In the genomic region with DNA sequence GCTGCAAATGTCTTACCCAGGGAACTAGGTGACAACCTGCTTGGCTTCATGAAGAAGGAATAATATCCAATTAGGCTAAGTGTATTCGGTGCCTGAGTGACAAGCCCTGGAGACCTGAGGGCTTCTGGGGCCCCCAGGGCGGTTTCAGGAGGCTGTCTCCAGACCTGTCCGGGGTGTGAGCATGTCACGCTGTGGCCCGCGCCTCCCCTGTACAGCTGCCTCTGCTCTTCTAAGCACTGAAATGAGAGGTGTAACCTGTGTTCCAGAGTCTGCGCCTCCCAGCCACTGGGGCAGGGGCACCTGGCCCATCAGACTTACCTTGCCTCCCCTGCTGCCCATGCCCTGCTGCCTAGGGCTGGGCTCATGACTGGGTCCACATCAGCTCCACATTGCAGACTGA, we compare ENCODE assay signal across 33 cellular contexts.
"Had no signal": no experiment of that assay in that cellular context is flagged by ENCODE, and none has a peak within 500 bp of the region (broad histone marks: within the 10 kb centered on the region; RNA-seq: fewer than 3 reads in every experiment).

No MANE protein-coding gene starts in this region.

- H3K4me3 ChIP-seq: adrenal gland, body of pancreas, gastrocnemius medialis, heart right ventricle had no signal

- ATAC-seq: activated CD4-positive, alpha-beta T cell treated with anti-CD3 and anti-CD28 coated beads for 36 hours; activated CD8-positive, alpha-beta memory T cell treated with anti-CD3 and anti-CD28 coated beads, Interleukin-2, amount 10 ng/mL, durations not matched to agents 7 days and 5 days; activated CD8-positive, alpha-beta T cell treated with anti-CD3 and anti-CD28 coated beads, Interleukin-2, amount 10 ng/mL, durations not matched to agents 7 days and 5 days; activated naive CD8-positive, alpha-beta T cell treated with anti-CD3 and anti-CD28 coated beads, Interleukin-2, amount 50 U/mL, for 24 hours; body of pancreas; effector memory CD8-positive, alpha-beta T cell; gastrocnemius medialis; heart right ventricle had no signal

- H3K4me1 ChIP-seq: adrenal gland, body of pancreas, gastrocnemius medialis, heart right ventricle had no signal

- H3K27me3 ChIP-seq: adrenal gland, body of pancreas, gastrocnemius medialis, heart right ventricle had no signal

- H3K27me3 Mint-ChIP-seq: activated CD4-positive, alpha-beta memory T cell treated with anti-CD3 and anti-CD28 coated beads for 36 hours; activated CD4-positive, alpha-beta T cell treated with anti-CD3 and anti-CD28 coated beads for 36 hours; activated CD4-positive, alpha-beta T cell treated with anti-CD3 and anti-CD28 coated beads, Interleukin-2, amount 10 ng/mL, durations not matched to agents 24 days and 14 days; activated CD8-positive, alpha-beta memory T cell treated with anti-CD3 and anti-CD28 coated beads, Interleukin-2, amount 10 ng/mL, durations not matched to agents 7 days and 5 days; activated naive CD4-positive, alpha-beta T cell treated with anti-CD3 and anti-CD28 coated beads, Interleukin-2, amount 50 U/mL, for 24 hours; activated naive CD8-positive, alpha-beta T cell treated with anti-CD3 and anti-CD28 coated beads for 36 hours; activated naive CD8-positive, alpha-beta T cell treated with anti-CD3 and anti-CD28 coated beads, Interleukin-2, amount 50 U/mL, for 24 hours; effector memory CD8-positive, alpha-beta T cell had no signal

- H3K36me3 ChIP-seq: adrenal gland, gastrocnemius medialis, heart right ventricle had no signal

- H3K9me3 ChIP-seq: adrenal gland, body of pancreas, gastrocnemius medialis, heart right ventricle had no signal

- FAIRE-seq: colon, endometrium, endothelial cell of umbilical vein had no signal

- H3K27ac ChIP-seq: adrenal gland, body of pancreas, gastrocnemius medialis, heart right ventricle had no signal

- H3K36me3 Mint-ChIP-seq: activated CD4-positive, alpha-beta memory T cell treated with anti-CD3 and anti-CD28 coated beads for 36 hours; activated CD8-positive, alpha-beta memory T cell treated with anti-CD3 and anti-CD28 coated beads, Interleukin-2, amount 10 ng/mL, durations not matched to agents 7 days and 5 days; activated naive CD8-positive, alpha-beta T cell treated with anti-CD3 and anti-CD28 coated beads for 36 hours had no signal

- H3K9me3 Mint-ChIP-seq: activated CD4-positive, alpha-beta memory T cell treated with anti-CD3 and anti-CD28 coated beads for 36 hours; activated CD4-positive, alpha-beta T cell treated with anti-CD3 and anti-CD28 coated beads, Interleukin-2, amount 10 ng/mL, durations not matched to agents 24 days and 14 days; activated naive CD4-positive, alpha-beta T cell treated with anti-CD3 and anti-CD28 coated beads for 36 hours; activated naive CD4-positive, alpha-beta T cell treated with anti-CD3 and anti-CD28 coated beads, Interleukin-2, amount 50 U/mL, for 24 hours; activated naive CD8-positive, alpha-beta T cell treated with anti-CD3 and anti-CD28 coated beads for 36 hours; activated T-helper 1 cell treated with anti-CD3 and anti-CD28 coated beads, Interleukin-12 subunit alpha, Interleukin-12 subunit beta, Interleukin-2, Interleukin-4 antibody, amounts not matched to agents 30 ng/mL and 10 ng/mL and 1 ng/mL, durations not matched to agents 14 hours and 24 hours and 36 hours; activated T-helper 2 cell treated with anti-CD3 and anti-CD28 coated beads, Interferon-gamma antibody, Interleukin-2, Interleukin-4, amounts not matched to agents 10 μg/mL and 5 μg/mL and 100 μg/mL, durations not matched to agents 14 hours and 24 hours and 36 hours; effector memory CD8-positive, alpha-beta T cell had no signal

- H3K27ac Mint-ChIP-seq: activated CD4-positive, alpha-beta memory T cell treated with anti-CD3 and anti-CD28 coated beads for 36 hours; activated CD4-positive, alpha-beta T cell treated with anti-CD3 and anti-CD28 coated beads for 36 hours; activated CD4-positive, alpha-beta T cell treated with anti-CD3 and anti-CD28 coated beads, Interleukin-2, amount 10 ng/mL, durations not matched to agents 24 days and 14 days; activated CD8-positive, alpha-beta memory T cell treated with anti-CD3 and anti-CD28 coated beads, Interleukin-2, amount 10 ng/mL, durations not matched to agents 7 days and 5 days; activated CD8-positive, alpha-beta T cell treated with anti-CD3 and anti-CD28 coated beads, Interleukin-2, amount 10 ng/mL, durations not matched to agents 7 days and 5 days; activated naive CD4-positive, alpha-beta T cell treated with anti-CD3 and anti-CD28 coated beads for 36 hours; activated naive CD4-positive, alpha-beta T cell treated with anti-CD3 and anti-CD28 coated beads, Interleukin-2, amount 50 U/mL, for 24 hours; activated naive CD8-positive, alpha-beta T cell treated with anti-CD3 and anti-CD28 coated beads for 36 hours; activated naive CD8-positive, alpha-beta T cell treated with anti-CD3 and anti-CD28 coated beads, Interleukin-2, amount 50 U/mL, for 24 hours; activated T-helper 1 cell treated with anti-CD3 and anti-CD28 coated beads, Interleukin-12 subunit alpha, Interleukin-12 subunit beta, Interleukin-2, Interleukin-4 antibody, amounts not matched to agents 30 ng/mL and 10 ng/mL and 1 ng/mL, durations not matched to agents 14 hours and 24 hours and 36 hours; activated T-helper 2 cell treated with anti-CD3 and anti-CD28 coated beads, Interferon-gamma antibody, Interleukin-2, Interleukin-4, amounts not matched to agents 10 μg/mL and 5 μg/mL and 100 μg/mL, durations not matched to agents 14 hours and 24 hours and 36 hours; effector memory CD8-positive, alpha-beta T cell had no signal

- H3K4me3 Mint-ChIP-seq: activated CD4-positive, alpha-beta memory T cell treated with anti-CD3 and anti-CD28 coated beads for 36 hours; activated CD4-positive, alpha-beta T cell treated with anti-CD3 and anti-CD28 coated beads for 36 hours; activated CD4-positive, alpha-beta T cell treated with anti-CD3 and anti-CD28 coated beads, Interleukin-2, amount 10 ng/mL, durations not matched to agents 24 days and 14 days; activated CD8-positive, alpha-beta memory T cell treated with anti-CD3 and anti-CD28 coated beads, Interleukin-2, amount 10 ng/mL, durations not matched to agents 7 days and 5 days; activated CD8-positive, alpha-beta T cell treated with anti-CD3 and anti-CD28 coated beads, Interleukin-2, amount 10 ng/mL, durations not matched to agents 7 days and 5 days; activated naive CD4-positive, alpha-beta T cell treated with anti-CD3 and anti-CD28 coated beads for 36 hours; activated naive CD4-positive, alpha-beta T cell treated with anti-CD3 and anti-CD28 coated beads, Interleukin-2, amount 50 U/mL, for 24 hours; activated naive CD8-positive, alpha-beta T cell treated with anti-CD3 and anti-CD28 coated beads for 36 hours; activated naive CD8-positive, alpha-beta T cell treated with anti-CD3 and anti-CD28 coated beads, Interleukin-2, amount 50 U/mL, for 24 hours; activated T-helper 1 cell treated with anti-CD3 and anti-CD28 coated beads, Interleukin-12 subunit alpha, Interleukin-12 subunit beta, Interleukin-2, Interleukin-4 antibody, amounts not matched to agents 30 ng/mL and 10 ng/mL and 1 ng/mL, durations not matched to agents 14 hours and 24 hours and 36 hours; effector memory CD8-positive, alpha-beta T cell had no signal

- H3K4me1 Mint-ChIP-seq: activated CD4-positive, alpha-beta T cell treated with anti-CD3 and anti-CD28 coated beads for 36 hours; activated CD4-positive, alpha-beta T cell treated with anti-CD3 and anti-CD28 coated beads, Interleukin-2, amount 10 ng/mL, durations not matched to agents 24 days and 14 days; activated CD8-positive, alpha-beta memory T cell treated with anti-CD3 and anti-CD28 coated beads, Interleukin-2, amount 10 ng/mL, durations not matched to agents 7 days and 5 days; activated naive CD4-positive, alpha-beta T cell treated with anti-CD3 and anti-CD28 coated beads, Interleukin-2, amount 50 U/mL, for 24 hours; activated naive CD8-positive, alpha-beta T cell treated with anti-CD3 and anti-CD28 coated beads for 36 hours; activated naive CD8-positive, alpha-beta T cell treated with anti-CD3 and anti-CD28 coated beads, Interleukin-2, amount 50 U/mL, for 24 hours had no signal

- DNase-seq: activated CD4-positive, alpha-beta memory T cell treated with anti-CD3 and anti-CD28 coated beads for 36 hours; activated CD4-positive, alpha-beta T cell treated with anti-CD3 and anti-CD28 coated beads for 36 hours; activated CD4-positive, alpha-beta T cell treated with anti-CD3 and anti-CD28 coated beads, Interleukin-2, amount 10 ng/mL, durations not matched to agents 24 days and 14 days; activated CD4-positive, CD25-positive, alpha-beta regulatory T cell; activated CD4-positive, CD25-positive, alpha-beta regulatory T cell treated with anti-CD3 and anti-CD28 coated beads, Interleukin-2, amount 50 U/mL, for 72 hours; activated CD8-positive, alpha-beta memory T cell treated with anti-CD3 and anti-CD28 coated beads, Interleukin-2, amount 10 ng/mL, durations not matched to agents 7 days and 5 days; activated CD8-positive, alpha-beta memory T cell treated with anti-CD3 and anti-CD28 coated beads, Interleukin-2, amount 50 U/mL, for 4 hours; activated CD8-positive, alpha-beta T cell treated with anti-CD3 and anti-CD28 coated beads, Interleukin-2, amount 10 ng/mL, durations not matched to agents 7 days and 5 days; activated effector memory CD4-positive, alpha-beta T cell treated with anti-CD3 and anti-CD28 coated beads, Interleukin-2, amount 50 U/mL, for 16 hours; activated naive CD4-positive, alpha-beta T cell treated with anti-CD3 and anti-CD28 coated beads for 36 hours; activated naive CD8-positive, alpha-beta T cell treated with anti-CD3 and anti-CD28 coated beads for 36 hours; activated naive CD8-positive, alpha-beta T cell treated with anti-CD3 and anti-CD28 coated beads, Interleukin-2, amount 50 U/mL, for 24 hours; activated T-cell treated with anti-CD3 and anti-CD28 coated beads, Interleukin-2, amount 50 U/mL, for 1 hour; activated T-cell treated with anti-CD3 and anti-CD28 coated beads, Interleukin-2, amount 50 U/mL, for 48 hours; adrenal gland; amygdala; aorta; body of pancreas; caudate nucleus; cortex of kidney; dermis blood vessel endothelial cell; effector CD4-positive, alpha-beta T cell; effector memory CD8-positive, alpha-beta T cell; foreskin fibroblast; gastrocnemius medialis; heart right ventricle; T-helper 2 cell had no signal
